ENCODE assay signal across 8 cellular contexts in genomic region chr1:167687919-167688519, GRCh38.
DNase-seq lines count a peak whose midpoint lies in the region; ATAC-seq and FAIRE-seq lines count a peak whose summit lies in the region.

No MANE protein-coding gene starts in this region.

- ATAC-seq in HG02852 (IDR thresholded peaks at IDR 0.05; ENCODE audit: unreplicated experiment) = peak; percentile 57
- ATAC-seq in activated CD4-positive, CD25-positive, alpha-beta regulatory T cell treated with anti-CD3 and anti-CD28 coated beads, Interleukin-2, amount 50 U/mL, for 24 hours = peak; percentile 63 to 66
- no peak for ATAC-seq in HG03469 (IDR thresholded peaks at IDR 0.05; ENCODE audit: unreplicated experiment)

- peak; percentile 94 for FAIRE-seq in G401.6 (lab: Jason Lieb, UNC)

- DNase-seq in NCI-H345 (lab: John Stamatoyannopoulos, UW) = peak; percentile 83
- DNase-seq in central memory CD4-positive, alpha-beta T cell = peak; percentile 67
- DNase-seq in left kidney (ENCODE audit: low read depth, low spot score) = peak; percentile 89
- DNase-seq in stimulated activated CD4-positive, alpha-beta T cell treated with anti-CD3 and anti-CD28 coated beads, Interleukin-4, amount 100 ng/mL, for 48 hours (ENCODE audit: low read depth in 2 of 2) = peak; percentile 74 to 80
